ENCODE assay signal across 8 cellular contexts in the genomic region with DNA sequence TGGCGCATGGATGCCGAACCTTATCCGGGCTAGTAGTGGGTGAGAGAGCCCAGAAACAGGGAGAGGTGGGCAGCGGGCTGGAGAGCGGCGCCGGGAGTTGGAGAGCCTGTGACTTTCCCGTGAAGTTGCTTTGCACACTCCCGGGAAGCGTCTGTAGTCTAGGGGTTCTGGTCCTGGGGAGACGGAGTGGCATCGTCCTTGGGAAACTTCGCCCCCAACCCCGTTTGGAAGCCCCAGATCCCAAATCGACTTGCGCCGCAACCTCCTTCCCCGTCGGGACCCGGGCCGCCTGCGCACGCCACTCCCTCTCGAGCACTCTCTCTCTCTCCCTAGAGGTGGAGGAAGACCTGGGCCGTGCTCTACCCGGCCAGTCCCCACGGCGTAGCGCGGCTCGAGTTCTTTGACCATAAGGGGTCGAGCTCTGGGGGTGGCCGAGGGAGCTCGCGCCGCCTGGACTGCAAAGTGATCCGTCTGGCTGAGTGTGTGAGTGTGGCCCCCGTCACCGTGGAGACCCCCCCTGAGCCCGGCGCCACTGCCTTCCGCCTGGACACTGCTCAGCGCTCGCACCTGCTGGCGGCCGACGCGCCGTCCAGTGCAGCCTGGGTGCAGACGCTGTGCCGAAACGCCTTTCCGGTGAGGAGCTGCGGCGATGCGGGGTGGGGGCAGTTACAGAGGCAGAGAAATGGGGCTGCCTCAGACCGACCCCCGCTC. TPM values are rescaled to one million over a fixed set of nuclear protein-coding genes. Genes with fewer than 3 reads are reported as not detected.
A peak's percentile ranks its signal among the peaks of the same experiment; 100 is the strongest.
DNase-seq lines count a peak whose midpoint lies in the region; ATAC-seq and TF ChIP-seq lines count a peak whose summit lies in the region.

No MANE protein-coding gene starts in this region.

- H3K4me3 ChIP-seq in HUES48 (ENCODE audit: low read depth, low read length), result peak overlapping the region; percentile 74
- H3K4me3 ChIP-seq in endodermal cell (ENCODE audit: low read length), result peak overlapping the region; percentile 96
- H3K4me3 ChIP-seq in mucosa of rectum (ENCODE audit: low read length in 2 of 2), result peak overlapping the region; percentile 99
- peak overlapping the region; percentile 97 for H3K4me3 ChIP-seq in thymus (ENCODE audit: low read length)

- peak; percentile 28 for TF ChIP-seq CTCF in endodermal cell (conservative IDR thresholded peaks at IDR 0.05)

- no peaks in the 10 kb centered on the region for H3K9me3 Mint-ChIP-seq in endodermal cell

- 2 to 3% methylated on average over 22 to 58 of the region's 58 CpGs for WGBS in endodermal cell (ENCODE audit: insufficient coverage in 1 of 2, insufficient read length in 1 of 2), 2 experiments
- under 1% methylated on average over 58 of the region's 58 CpGs for WGBS in thymus

- H3K36me3 ChIP-seq in HUES48 (ENCODE audit: control insufficient read depth, insufficient read depth, low read length) (no peaks in the 10 kb centered on the region; the same call in 1 of the 2 replicates), endodermal cell (ENCODE audit: control insufficient read depth, insufficient read depth, low read length) (no peaks in the 10 kb centered on the region), mucosa of rectum (ENCODE audit: control insufficient read depth in 2 of 2, insufficient read depth in 2 of 2, low read length in 2 of 2) (peaks cover 0 to 8% of the 10 kb centered on the region in 2 donors), thymus (ENCODE audit: control insufficient read depth, insufficient read depth) (peaks cover 3% of the 10 kb centered on the region)

- ATAC-seq in GM19397 (IDR thresholded peaks at IDR 0.05; ENCODE audit: unreplicated experiment), result peak; percentile 46
- ATAC-seq in HG03378 (IDR thresholded peaks at IDR 0.05; ENCODE audit: unreplicated experiment), result no peak

- peak overlapping the region; percentile 92 for H3K27ac Mint-ChIP-seq in endodermal cell

- H3K4me1 Mint-ChIP-seq in endodermal cell, result peaks cover 7% of the 10 kb centered on the region

- peak; percentile 45 for DNase-seq in CD1c-positive myeloid dendritic cell (ENCODE audit: extremely low spot score)
- peak; percentile 28 to 47 for DNase-seq in activated CD4-positive, alpha-beta T cell treated with anti-CD3 and anti-CD28 coated beads for 4 hours
- DNase-seq in endodermal cell, result peak; percentile 85

- peak overlapping the region; percentile 88 for H3K4me3 Mint-ChIP-seq in endodermal cell

- H3K27ac ChIP-seq in HUES48 (ENCODE audit: low read depth, low read length), result no peak overlapping the region
- no peak overlapping the region for H3K27ac ChIP-seq in endodermal cell (ENCODE audit: low read depth, low read length)
- peak overlapping the region; percentile 81 to 85 for H3K27ac ChIP-seq in mucosa of rectum (ENCODE audit: low read depth in 2 of 2, low read length in 2 of 2)
- peak overlapping the region; percentile 58 for H3K27ac ChIP-seq in thymus (ENCODE audit: low read depth)

- H3K36me3 Mint-ChIP-seq in endodermal cell (ENCODE audit: low read depth), result peaks cover 6% of the 10 kb centered on the region

- H3K9ac ChIP-seq in HUES48 (ENCODE audit: low read depth, low read length) (peak overlapping the region; percentile 46; the same call in 1 of the 2 replicates), endodermal cell (ENCODE audit: extremely low read depth, low read length, poor library complexity, severe bottlenecking) (peak overlapping the region; percentile 60), mucosa of rectum (ENCODE audit: low read depth in 1 of 2, low read length in 2 of 2) (peak overlapping the region; percentile 86 to 91)

- peaks cover 71% of the 10 kb centered on the region for H3K27me3 Mint-ChIP-seq in endodermal cell (ENCODE audit: insufficient read depth)

- H3K9me3 ChIP-seq in HUES48 (ENCODE audit: control insufficient read depth, insufficient read depth, low read length) (no peaks in the 10 kb centered on the region), endodermal cell (ENCODE audit: control insufficient read depth, low read length) (no peaks in the 10 kb centered on the region), mucosa of rectum (ENCODE audit: control insufficient read depth in 2 of 2, low read length in 2 of 2) (no peaks in the 10 kb centered on the region), thymus (ENCODE audit: control insufficient read depth) (no peaks in the 10 kb centered on the region)

- H3K4me1 ChIP-seq in HUES48 (ENCODE audit: control insufficient read depth, insufficient read depth, low read length), result peaks cover 13% of the 10 kb centered on the region; the same call in 1 of the 2 replicates
- H3K4me1 ChIP-seq in endodermal cell (ENCODE audit: control insufficient read depth, insufficient read depth, low read length), result no peaks in the 10 kb centered on the region
- peaks cover 12 to 21% of the 10 kb centered on the region in 2 donors for H3K4me1 ChIP-seq in mucosa of rectum (ENCODE audit: control insufficient read depth in 2 of 2, insufficient read depth in 2 of 2, low read length in 2 of 2)
- peaks cover 7% of the 10 kb centered on the region for H3K4me1 ChIP-seq in thymus (ENCODE audit: control insufficient read depth, insufficient read depth, low read length)

- H3K27me3 ChIP-seq in HUES48 (ENCODE audit: control insufficient read depth, insufficient read depth, low read length), result peaks cover 44% of the 10 kb centered on the region
- H3K27me3 ChIP-seq in endodermal cell (ENCODE audit: control insufficient read depth, insufficient read depth, low read length, poor library complexity, severe bottlenecking), result peaks cover 66% of the 10 kb centered on the region
- H3K27me3 ChIP-seq in mucosa of rectum (ENCODE audit: control insufficient read depth in 2 of 2, insufficient read depth in 2 of 2, low read length in 2 of 2), result no peaks in the 10 kb centered on the region
- H3K27me3 ChIP-seq in thymus (ENCODE audit: control insufficient read depth, insufficient read depth), result peaks cover 27% of the 10 kb centered on the region

RNA-seq across cellular contexts. Expression of a gene that starts 0.5 kb away (rescaled TPM):
- total RNA-seq in endodermal cell, result 10 to 100 TPM; 12.9 to 15.1 TPM
- polyA plus RNA-seq in endodermal cell (2013, experiment 1 of 2), result 9.7 TPM
- polyA plus RNA-seq in endodermal cell (2013, experiment 2 of 2), result 8.9 TPM
- 17.2 TPM for polyA plus RNA-seq in thymus

RNA-seq across cellular contexts. Expression of a gene that starts 1.2 kb away (rescaled TPM):
- total RNA-seq in endodermal cell, result 1 to 10 TPM; 5.4 to 7.6 TPM
- polyA plus RNA-seq in endodermal cell (2013, experiment 1 of 2), result 34.7 TPM
- 26.7 TPM for polyA plus RNA-seq in endodermal cell (2013, experiment 2 of 2)
- polyA plus RNA-seq in thymus, result 1.6 TPM

RNA-seq across cellular contexts. Expression of a gene that starts 25.2 kb away (rescaled TPM):
- total RNA-seq in endodermal cell, result 10 to 100 TPM; 32.8 to 38.9 TPM
- 27.5 TPM for polyA plus RNA-seq in endodermal cell (2013, experiment 1 of 2)
- polyA plus RNA-seq in endodermal cell (2013, experiment 2 of 2), result 26.4 TPM
- 70.6 TPM for polyA plus RNA-seq in thymus

RNA-seq across cellular contexts. Expression of a gene that starts 25.5 kb away (rescaled TPM):
- 10 to 100 TPM; 76.3 to 88.9 TPM for total RNA-seq in endodermal cell
- 120 TPM for polyA plus RNA-seq in endodermal cell (2013, experiment 1 of 2)
- 105 TPM for polyA plus RNA-seq in endodermal cell (2013, experiment 2 of 2)
- polyA plus RNA-seq in thymus, result 208 TPM

RNA-seq across cellular contexts. Expression of a gene that starts 28.9 kb away (rescaled TPM):
- total RNA-seq in endodermal cell, result 1 to 10 TPM in 1 of 2 donors, under 1 TPM in 1; 0.93 to 1.1 TPM
- 0.64 TPM for polyA plus RNA-seq in endodermal cell (2013, experiment 1 of 2)
- polyA plus RNA-seq in endodermal cell (2013, experiment 2 of 2), result 0.41 TPM
- polyA plus RNA-seq in thymus, result 0.78 TPM

Comparison
In these comparisons a context has a peak if more than half of its experiments do, and no peak if none do; other contexts are left out.
1. H3K27ac ChIP-seq: peak in mucosa of rectum (2 of 2) and thymus (single experiment); none in HUES48 (single experiment) and endodermal cell (single experiment).
2. Peak in every context shown above with its lines, with median percentiles within 50 percentile points of each other: DNase-seq, H3K4me3 ChIP-seq and H3K9ac ChIP-seq.